26 cellular contexts compared by ENCODE assay signal in the genomic region with DNA sequence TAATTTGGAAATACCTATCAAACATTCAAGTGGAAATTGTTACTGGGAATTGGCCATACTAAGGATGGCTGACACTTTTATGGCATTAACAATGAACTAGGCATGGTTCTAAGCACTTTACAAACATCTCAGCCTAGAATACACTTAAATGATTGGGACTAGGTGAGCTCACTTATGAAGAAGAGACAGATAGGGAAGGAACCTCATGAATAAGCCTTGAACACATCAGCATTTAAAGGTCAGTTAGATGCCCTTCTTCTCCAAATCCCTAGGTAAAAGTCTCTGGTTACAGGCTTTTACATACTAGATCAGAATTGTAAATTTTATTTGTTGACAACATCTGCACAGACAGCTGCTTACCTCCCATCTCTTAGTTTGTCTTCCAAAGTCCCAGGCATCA.
A peak's percentile ranks its signal among the peaks of the same experiment; 100 is the strongest.
DNase-seq lines count a peak whose midpoint lies in the region; ATAC-seq and TF ChIP-seq lines count a peak whose summit lies in the region.
"Had no signal": no experiment of that assay in that cellular context is flagged by ENCODE, and none has a peak within 500 bp of the region (broad histone marks: within the 10 kb centered on the region; RNA-seq: fewer than 3 reads in every experiment).

No MANE protein-coding gene starts in this region.

- no peaks in the 10 kb centered on the region for H3K4me1 Mint-ChIP-seq in stimulated activated memory B cell treated with anti-CD40 and anti-IgM and Interleukin-4, amounts not matched to agents 10 μg/mL and 1 μg/mL and 100 μg/mL, for 72 hours
- no peaks in the 10 kb centered on the region for H3K4me1 Mint-ChIP-seq in stimulated activated naive B cell treated with anti-CD40 and anti-IgM and Interleukin-4, amounts not matched to agents 10 μg/mL and 1 μg/mL and 100 μg/mL, for 72 hours
- no peaks in the 10 kb centered on the region for H3K4me1 Mint-ChIP-seq in type B pancreatic cell (ENCODE audit: unreplicated experiment)
- H3K4me1 Mint-ChIP-seq: B cell; CD14-positive monocyte; CD4-positive, alpha-beta memory T cell; CD4-positive, CD25-positive, alpha-beta regulatory T cell; CD8-positive, alpha-beta memory T cell had no signal

- H3K27me3 Mint-ChIP-seq in stimulated activated memory B cell treated with anti-CD40 and anti-IgM and Interleukin-4, amounts not matched to agents 10 μg/mL and 1 μg/mL and 100 μg/mL, for 72 hours, result peaks cover 10% of the 10 kb centered on the region
- H3K27me3 Mint-ChIP-seq in stimulated activated naive B cell treated with anti-CD40 and anti-IgM and Interleukin-4, amounts not matched to agents 10 μg/mL and 1 μg/mL and 100 μg/mL, for 72 hours, result peaks cover 0 to 12% of the 10 kb centered on the region in 2 donors
- H3K27me3 Mint-ChIP-seq in type B pancreatic cell, result peaks cover 5% of the 10 kb centered on the region
- H3K27me3 Mint-ChIP-seq: B cell; CD4-positive, alpha-beta T cell; CD8-positive, alpha-beta memory T cell had no signal

- no peaks in the 10 kb centered on the region for H3K36me3 Mint-ChIP-seq in stimulated activated memory B cell treated with anti-CD40 and anti-IgM and Interleukin-4, amounts not matched to agents 10 μg/mL and 1 μg/mL and 100 μg/mL, for 72 hours
- H3K36me3 Mint-ChIP-seq in stimulated activated naive B cell treated with anti-CD40 and anti-IgM and Interleukin-4, amounts not matched to agents 10 μg/mL and 1 μg/mL and 100 μg/mL, for 72 hours, result no peaks in the 10 kb centered on the region
- H3K36me3 Mint-ChIP-seq in type B pancreatic cell, result no peaks in the 10 kb centered on the region
- H3K36me3 Mint-ChIP-seq: CD14-positive monocyte; CD4-positive, alpha-beta memory T cell; CD4-positive, CD25-positive, alpha-beta regulatory T cell; CD8-positive, alpha-beta T cell had no signal

- ATAC-seq in stimulated activated memory B cell treated with anti-CD40 and anti-IgM and Interleukin-4, amounts not matched to agents 10 μg/mL and 1 μg/mL and 100 μg/mL, for 72 hours, result peak; percentile 41
- peak; percentile 60 to 61 for ATAC-seq in stimulated activated naive B cell treated with anti-CD40 and anti-IgM and Interleukin-4, amounts not matched to agents 10 μg/mL and 1 μg/mL and 100 μg/mL, for 72 hours (replicated peaks)
- no peak for ATAC-seq in GM19467 (IDR thresholded peaks at IDR 0.05; ENCODE audit: unreplicated experiment)
- ATAC-seq: A549; CD8-positive, alpha-beta T cell had no signal

- peaks cover 21% of the 10 kb centered on the region for H3K9me3 Mint-ChIP-seq in stimulated activated memory B cell treated with anti-CD40 and anti-IgM and Interleukin-4, amounts not matched to agents 10 μg/mL and 1 μg/mL and 100 μg/mL, for 72 hours
- peaks cover 9 to 19% of the 10 kb centered on the region in 2 donors for H3K9me3 Mint-ChIP-seq in stimulated activated naive B cell treated with anti-CD40 and anti-IgM and Interleukin-4, amounts not matched to agents 10 μg/mL and 1 μg/mL and 100 μg/mL, for 72 hours
- H3K9me3 Mint-ChIP-seq in type B pancreatic cell, result peaks cover 18% of the 10 kb centered on the region

- H3K27ac Mint-ChIP-seq in stimulated activated memory B cell treated with anti-CD40 and anti-IgM and Interleukin-4, amounts not matched to agents 10 μg/mL and 1 μg/mL and 100 μg/mL, for 72 hours, result no peak overlapping the region
- no peak overlapping the region for H3K27ac Mint-ChIP-seq in stimulated activated naive B cell treated with anti-CD40 and anti-IgM and Interleukin-4, amounts not matched to agents 10 μg/mL and 1 μg/mL and 100 μg/mL, for 72 hours
- no peak overlapping the region for H3K27ac Mint-ChIP-seq in type B pancreatic cell
- H3K27ac Mint-ChIP-seq: B cell; CD14-positive monocyte; CD4-positive, alpha-beta memory T cell; CD4-positive, alpha-beta T cell; CD4-positive, CD25-positive, alpha-beta regulatory T cell; CD8-positive, alpha-beta T cell had no signal

- H3K4me3 Mint-ChIP-seq in stimulated activated memory B cell treated with anti-CD40 and anti-IgM and Interleukin-4, amounts not matched to agents 10 μg/mL and 1 μg/mL and 100 μg/mL, for 72 hours, result no peak overlapping the region
- H3K4me3 Mint-ChIP-seq in stimulated activated naive B cell treated with anti-CD40 and anti-IgM and Interleukin-4, amounts not matched to agents 10 μg/mL and 1 μg/mL and 100 μg/mL, for 72 hours, result no peak overlapping the region
- H3K4me3 Mint-ChIP-seq in type B pancreatic cell, result no peak overlapping the region
- H3K4me3 Mint-ChIP-seq: B cell; CD14-positive monocyte; CD4-positive, alpha-beta memory T cell; CD4-positive, alpha-beta T cell; CD4-positive, CD25-positive, alpha-beta regulatory T cell; CD8-positive, alpha-beta memory T cell; CD8-positive, alpha-beta T cell had no signal

- no peak for DNase-seq in stimulated activated naive B cell treated with anti-CD40 and anti-IgM and Interleukin-4, amounts not matched to agents 10 μg/mL and 1 μg/mL and 100 μg/mL, for 72 hours
- no peak for DNase-seq in type B pancreatic cell (ENCODE audit: extremely low spot score, unreplicated experiment)
- DNase-seq: 8988T; ACHN; AML-193; BE2C; C1 segment of cervical spinal cord; Caco-2; Calu3; CD4-positive, alpha-beta memory T cell; CD4-positive, alpha-beta T cell; CD4-positive, CD25-positive, alpha-beta regulatory T cell; CD8-positive, alpha-beta memory T cell; CD8-positive, alpha-beta T cell; COR-L47; DMS 273 treated with DMSO at 0.1 percent for 48 hours; DMS153; DMS53; DMS79; DND-41; EL had no signal

- no peak for TF ChIP-seq CTCF in type B pancreatic cell (conservative IDR thresholded peaks at IDR 0.05)
